In the genomic region with DNA sequence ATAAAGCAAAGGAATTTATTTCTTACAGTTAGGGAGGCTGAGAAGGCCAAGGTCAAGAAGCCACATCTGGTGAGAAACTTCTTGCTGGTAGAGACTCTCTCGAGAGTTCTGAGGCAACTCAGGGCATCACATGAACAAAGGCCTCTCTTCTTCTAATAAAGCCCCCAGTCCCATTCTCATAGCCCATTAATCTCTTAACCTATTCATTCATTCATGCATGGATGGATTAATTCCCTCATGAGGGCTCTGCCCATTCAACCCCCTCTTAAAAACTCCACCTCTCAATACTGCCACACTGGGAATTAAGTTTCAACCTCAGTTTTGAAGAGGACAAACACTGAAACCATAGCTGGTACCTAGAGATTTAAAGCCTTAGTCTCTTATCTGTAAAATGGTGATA, we compare ENCODE assay signal across 22 cellular contexts.
"Had no signal": no experiment of that assay in that cellular context is flagged by ENCODE, and none has a peak within 500 bp of the region (broad histone marks: within the 10 kb centered on the region; RNA-seq: fewer than 3 reads in every experiment).

No MANE protein-coding gene starts in this region.

- H2AFZ ChIP-seq: hepatocyte, parathyroid adenoma had no signal

- H3K4me2 ChIP-seq: hepatocyte had no signal

- ATAC-seq: gastrocnemius medialis; heart left ventricle; left lung; lower lobe of right lung; mucosa of descending colon; right lobe of liver; stimulated activated naive B cell treated with anti-CD40 and anti-IgM and Interleukin-4, amounts not matched to agents 10 μg/mL and 1 μg/mL and 100 μg/mL, for 72 hours; upper lobe of right lung had no signal

- DNase-seq: dorsolateral prefrontal cortex; effector CD4-positive, alpha-beta T cell; gastrocnemius medialis; heart left ventricle; kidney; left lung; lower lobe of right lung; mucosa of descending colon; naive B cell; right lobe of liver; small intestine; stimulated activated CD4-positive, alpha-beta T cell treated with anti-CD3 and anti-CD28 coated beads, Interleukin-15, amount 100 ng/mL, for 24 hours; stimulated activated CD4-positive, alpha-beta T cell treated with anti-CD3 and anti-CD28 coated beads, Interleukin-2, amount 100 ng/mL, for 48 hours; stimulated activated naive B cell treated with anti-CD40 and anti-IgM and Interleukin-4, amounts not matched to agents 10 μg/mL and 1 μg/mL and 100 μg/mL, for 72 hours; transverse colon; upper lobe of right lung; uterus had no signal

- H3K4me1 Mint-ChIP-seq: naive B cell; stimulated activated naive B cell treated with anti-CD40 and anti-IgM and Interleukin-4, amounts not matched to agents 10 μg/mL and 1 μg/mL and 100 μg/mL, for 72 hours had no signal

- H3K36me3 Mint-ChIP-seq: naive B cell; stimulated activated naive B cell treated with anti-CD40 and anti-IgM and Interleukin-4, amounts not matched to agents 10 μg/mL and 1 μg/mL and 100 μg/mL, for 72 hours had no signal

- H3K27ac Mint-ChIP-seq: naive B cell; progenitor cell of endocrine pancreas; stimulated activated naive B cell treated with anti-CD40 and anti-IgM and Interleukin-4, amounts not matched to agents 10 μg/mL and 1 μg/mL and 100 μg/mL, for 72 hours; stimulated activated naive CD8-positive, alpha-beta T cell treated with anti-CD3 and anti-CD28 coated beads, Interleukin-15, Interleukin-2, amounts not matched to agents 100 ng/mL and 50 ng/mL, for 24 hours had no signal

- H3K4me1 ChIP-seq: gastrocnemius medialis, heart left ventricle, left lung, lower lobe of right lung, parathyroid adenoma, right lobe of liver, transverse colon, upper lobe of right lung, uterus had no signal

- H3K27me3 ChIP-seq: dorsolateral prefrontal cortex, gastrocnemius medialis, heart left ventricle, hepatocyte, left lung, neutrophil, right lobe of liver, transverse colon, upper lobe of right lung, uterus had no signal

- H3K9me3 ChIP-seq: gastrocnemius medialis, heart left ventricle, left lung, lower lobe of right lung, mucosa of descending colon, neutrophil, right lobe of liver, transverse colon, upper lobe of right lung, uterus had no signal

- H3K27ac ChIP-seq: dorsolateral prefrontal cortex, gastrocnemius medialis, heart left ventricle, hepatocyte, left lung, lower lobe of right lung, neutrophil, parathyroid adenoma, right lobe of liver, transverse colon, upper lobe of right lung, uterus had no signal

- H3K4me3 ChIP-seq: dorsolateral prefrontal cortex, gastrocnemius medialis, heart left ventricle, hepatocyte, left lung, lower lobe of right lung, mucosa of descending colon, right lobe of liver, transverse colon, upper lobe of right lung, uterus had no signal

- H3K79me2 ChIP-seq: hepatocyte, parathyroid adenoma had no signal

- H3K27me3 Mint-ChIP-seq: progenitor cell of endocrine pancreas; stimulated activated naive B cell treated with anti-CD40 and anti-IgM and Interleukin-4, amounts not matched to agents 10 μg/mL and 1 μg/mL and 100 μg/mL, for 72 hours; stimulated activated naive CD8-positive, alpha-beta T cell treated with anti-CD3 and anti-CD28 coated beads, Interleukin-15, Interleukin-2, amounts not matched to agents 100 ng/mL and 50 ng/mL, for 24 hours had no signal

- H3K4me3 Mint-ChIP-seq: naive B cell; stimulated activated naive B cell treated with anti-CD40 and anti-IgM and Interleukin-4, amounts not matched to agents 10 μg/mL and 1 μg/mL and 100 μg/mL, for 72 hours; stimulated activated naive CD8-positive, alpha-beta T cell treated with anti-CD3 and anti-CD28 coated beads, Interleukin-15, Interleukin-2, amounts not matched to agents 100 ng/mL and 50 ng/mL, for 24 hours had no signal

- H3K9ac ChIP-seq: parathyroid adenoma had no signal

- H3K36me3 ChIP-seq: gastrocnemius medialis, heart left ventricle, left lung, lower lobe of right lung, neutrophil, right lobe of liver, transverse colon, upper lobe of right lung, uterus had no signal
